Comparison of ENCODE assay signal across 1 cellular context in genomic region chr6:158223926-158224325, GRCh38.
A peak's percentile ranks its signal among the peaks of the same experiment; 100 is the strongest.
TF ChIP-seq lines count a peak whose summit lies in the region.

No MANE protein-coding gene starts in this region.

TF ChIP-seq in HepG2, 621 proteins besides CTCF, POLR2A, EP300 and RAD21:
- TF ChIP-seq ZNF687 (CRISPR knock-in tag; IDR thresholded peaks at IDR 0.05) (peak; percentile 16; the same call in 1 of the 2 replicates), FOSL1 (CRISPR knock-in tag; IDR thresholded peaks at IDR 0.05; ENCODE audit: borderline replicate concordance) (no peak)
